Comparison of ENCODE assay signal across 15 cellular contexts in genomic region chr17:37399404-37399803, GRCh38. TPM values are rescaled to one million over a fixed set of nuclear protein-coding genes. Genes with fewer than 3 reads are reported as not detected.
"Had no signal": no experiment of that assay in that cellular context is flagged by ENCODE, and none has a peak within 500 bp of the region (broad histone marks: within the 10 kb centered on the region; RNA-seq: fewer than 3 reads in every experiment).

No MANE protein-coding gene starts in this region.

- H3K27ac ChIP-seq: esophagus muscularis mucosa, left lung, psoas muscle, right lobe of liver, tibial artery had no signal

- FAIRE-seq: islet of Langerhans had no signal

- H3K27me3 ChIP-seq: esophagus muscularis mucosa, left lung, right lobe of liver, tibial artery had no signal

- H3K4me3 ChIP-seq: esophagus muscularis mucosa, left lung, psoas muscle, right lobe of liver, tibial artery had no signal

- H3K36me3 ChIP-seq: esophagus muscularis mucosa, left lung, right lobe of liver, tibial artery had no signal

- ATAC-seq: activated CD8-positive, alpha-beta T cell treated with anti-CD3 and anti-CD28 coated beads, Interleukin-2, amount 10 ng/mL, durations not matched to agents 7 days and 5 days; activated naive CD8-positive, alpha-beta T cell treated with anti-CD3 and anti-CD28 coated beads, Interleukin-2, amount 50 U/mL, for 24 hours; left lung; psoas muscle; stimulated activated memory B cell treated with anti-CD40 and anti-IgM and Interleukin-4, amounts not matched to agents 10 μg/mL and 1 μg/mL and 100 μg/mL, for 72 hours had no signal

- H3K9me3 ChIP-seq: esophagus muscularis mucosa, left lung, psoas muscle, right lobe of liver, tibial artery had no signal

- DNase-seq: activated CD4-positive, alpha-beta T cell treated with anti-CD3 and anti-CD28 coated beads for 4 hours; activated CD8-positive, alpha-beta T cell treated with anti-CD3 and anti-CD28 coated beads, Interleukin-2, amount 10 ng/mL, durations not matched to agents 7 days and 5 days; activated naive CD4-positive, alpha-beta T cell treated with Interleukin-2 at 50 U/mL for 16 hours; activated naive CD8-positive, alpha-beta T cell treated with anti-CD3 and anti-CD28 coated beads, Interleukin-2, amount 50 U/mL, for 24 hours; foreskin melanocyte; left lung; nephron progenitor cell; psoas muscle; right lobe of liver; tibial artery had no signal

RNA-seq across cellular contexts. Expression of gene C17orf78, which starts 23.6 kb away (rescaled TPM):
- total RNA-seq: activated CD8-positive, alpha-beta T cell treated with anti-CD3 and anti-CD28 coated beads, Interleukin-2, amount 10 ng/mL, durations not matched to agents 7 days and 5 days; esophagus muscularis mucosa; left lung; mesenteric fat pad; osteoblast; psoas muscle; right lobe of liver had no signal
